10 cellular contexts compared by ENCODE assay signal in the genomic region with DNA sequence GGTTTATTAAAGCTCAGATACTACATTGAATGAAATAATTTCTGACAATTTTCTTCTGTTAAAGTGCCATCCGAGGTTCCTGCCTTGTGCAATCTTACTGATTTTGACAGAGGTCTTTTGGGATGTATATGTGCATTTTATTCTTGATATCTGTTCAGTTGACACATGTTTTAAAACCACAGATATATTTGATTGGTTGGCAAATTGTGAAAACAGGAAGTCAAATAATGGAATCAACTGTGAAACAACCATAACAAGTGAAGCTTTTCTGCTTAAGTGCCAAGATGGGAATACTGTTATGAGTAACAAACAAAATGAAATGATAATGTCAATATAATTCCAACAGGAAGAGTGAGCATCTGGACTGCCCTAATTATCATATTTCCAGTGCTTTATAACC.
DNase-seq lines count a peak whose midpoint lies in the region; ATAC-seq, FAIRE-seq and TF ChIP-seq lines count a peak whose summit lies in the region.
"Had no signal": no experiment of that assay in that cellular context is flagged by ENCODE, and none has a peak within 500 bp of the region (broad histone marks: within the 10 kb centered on the region; RNA-seq: fewer than 3 reads in every experiment).

No MANE protein-coding gene starts in this region.

- WGBS in SK-N-SH (ENCODE audit: low lambda C conversion rate) = 11% methylated on average over 1 of the region's 1 CpG

- CTCF ChIA-PET in MCF 10A (lab: Yijun Ruan, JAX) (interaction anchor here (0.5 kb wide), 1 partner anchor 49 kb away, joined by 3 read pairs; no protein-coding TSS in a partner anchor), SK-N-SH (lab: Yijun Ruan, JAX) (no interaction called here)

- no peak for ATAC-seq in HG03457 (IDR thresholded peaks at IDR 0.05; ENCODE audit: unreplicated experiment)
- ATAC-seq: Right ventricle myocardium inferior had no signal

- DNase-seq in MCF 10A (ENCODE audit: unreplicated experiment) (peak; percentile 13), breast epithelium (ENCODE audit: low spot score in 2 of 2) (no peak), SK-N-SH (no peak), dermis microvascular lymphatic vessel endothelial cell (ENCODE audit: low read depth in 2 of 2) (peak; percentile 45 to 55), urothelium cell line (ENCODE audit: low spot score) (no peak), AG08396 (ENCODE audit: low spot score) (no peak), SK-N-DZ (ENCODE audit: low spot score) (no peak)
- DNase-seq: NCI-H1694 had no signal

- H3K4me1 ChIP-seq in breast epithelium (no peaks in the 10 kb centered on the region), SK-N-SH (ENCODE audit: control insufficient read depth in 1 of 2, insufficient read depth in 2 of 2, low read depth in 1 of 2, low read length in 1 of 2) (peaks cover 0 to 17% of the 10 kb centered on the region in 2 experiments; a peak in 2 of 4 replicates)

- no peak overlapping the region for H3K4me3 ChIP-seq in breast epithelium
- peak overlapping the region in 1 of 2 experiments; percentile 6; a peak in 2 of 4 replicates for H3K4me3 ChIP-seq in SK-N-SH (ENCODE audit: low read depth in 2 of 2, low read length in 1 of 2)

- peaks cover 23% of the 10 kb centered on the region for H3F3A ChIP-seq in SK-N-SH (replicated peaks; ENCODE audit: insufficient read depth)

- no peak overlapping the region for H3K4me3 Mint-ChIP-seq in MCF 10A (ENCODE audit: unreplicated experiment)

- no peak for TF ChIP-seq RAD21 in SK-N-SH (IDR thresholded peaks at IDR 0.05; ENCODE audit: low read length)

- H3K27me3 ChIP-seq in breast epithelium (no peaks in the 10 kb centered on the region), SK-N-SH (ENCODE audit: insufficient read depth) (no peaks in the 10 kb centered on the region)

- peak overlapping the region; percentile 59 for H3K4me2 ChIP-seq in SK-N-SH

- H3K36me3 ChIP-seq in breast epithelium (no peaks in the 10 kb centered on the region), SK-N-SH (replicated peaks in 1 of 2; ENCODE audit: control insufficient read depth in 1 of 2, insufficient read depth in 2 of 2, low read length in 1 of 2) (no peaks in the 10 kb centered on the region)

- no TSS peak for BruUV-seq in MCF 10A (replicated peaks; lab: Mats Ljungman, UMichigan)

- H3K4me1 Mint-ChIP-seq in MCF 10A (ENCODE audit: insufficient read depth, unreplicated experiment) = peaks cover 35% of the 10 kb centered on the region

- H3K9ac ChIP-seq in SK-N-SH = peak overlapping the region; percentile 38; the same call in 1 of the 2 replicates

- no peaks in the 10 kb centered on the region for H3K9me2 ChIP-seq in SK-N-SH

- H3K9me3 ChIP-seq in breast epithelium = no peaks in the 10 kb centered on the region
- no peaks in the 10 kb centered on the region for H3K9me3 ChIP-seq in SK-N-SH

- 0 out of 4 replicates have a peak, but pooled peaks of 1 of the 2 experiments have one; percentile 5 for TF ChIP-seq EP300 in SK-N-SH (IDR thresholded peaks at IDR 0.05; ENCODE audit: borderline replicate concordance in 1 of 2, low read depth in 1 of 2, low read length in 1 of 2)

- H3K36me3 Mint-ChIP-seq in MCF 10A (ENCODE audit: insufficient read depth, unreplicated experiment) = no peaks in the 10 kb centered on the region

- no peak overlapping the region for H3K27ac Mint-ChIP-seq in MCF 10A (ENCODE audit: low read depth, unreplicated experiment)

- no peaks in the 10 kb centered on the region for H4K20me1 ChIP-seq in SK-N-SH (ENCODE audit: insufficient read depth)

- H3K9me3 Mint-ChIP-seq in MCF 10A (ENCODE audit: unreplicated experiment) = no peaks in the 10 kb centered on the region

- H2AFZ ChIP-seq in SK-N-SH (ENCODE audit: low read depth) = peak overlapping the region; percentile 72

- no peaks in the 10 kb centered on the region for H3K79me2 ChIP-seq in SK-N-SH (ENCODE audit: insufficient read depth)

- no peak for TF ChIP-seq CTCF in MCF 10A (IDR thresholded peaks at IDR 0.05; ENCODE audit: unreplicated experiment)
- no peak for TF ChIP-seq CTCF in breast epithelium (IDR thresholded peaks at IDR 0.05)
- no peak for TF ChIP-seq CTCF in SK-N-SH (IDR thresholded peaks at IDR 0.05)

- intact Hi-C loops in MCF 10A (cut with micrococcal nuclease) (no loop called here), breast epithelium (cut with DNase I; ENCODE audit: low total_unique reads) (no loop called here)

- peak; percentile 42 for FAIRE-seq in urothelium cell line (lab: Jason Lieb, UNC)

- POLR2A ChIA-PET in MCF 10A (lab: Yijun Ruan, JAX) (no interaction called here), SK-N-SH (lab: Yijun Ruan, JAX) (no interaction called here)

- no peaks in the 10 kb centered on the region for H3K27me3 Mint-ChIP-seq in MCF 10A (ENCODE audit: insufficient read depth, unreplicated experiment)

- H3K27ac ChIP-seq in breast epithelium = peak overlapping the region in 1 of 2 donors; percentile 46
- H3K27ac ChIP-seq in SK-N-SH (ENCODE audit: low read depth in 2 of 2, low read length in 1 of 2) = peak overlapping the region; percentile 61 to 79; a peak in 3 of 4 replicates

- no peak for TF ChIP-seq POLR2A in breast epithelium (IDR thresholded peaks at IDR 0.05)

TF ChIP-seq in SK-N-SH, 30 proteins besides CTCF, POLR2A, EP300 and RAD21:
- TF ChIP-seq, protein P1, sequence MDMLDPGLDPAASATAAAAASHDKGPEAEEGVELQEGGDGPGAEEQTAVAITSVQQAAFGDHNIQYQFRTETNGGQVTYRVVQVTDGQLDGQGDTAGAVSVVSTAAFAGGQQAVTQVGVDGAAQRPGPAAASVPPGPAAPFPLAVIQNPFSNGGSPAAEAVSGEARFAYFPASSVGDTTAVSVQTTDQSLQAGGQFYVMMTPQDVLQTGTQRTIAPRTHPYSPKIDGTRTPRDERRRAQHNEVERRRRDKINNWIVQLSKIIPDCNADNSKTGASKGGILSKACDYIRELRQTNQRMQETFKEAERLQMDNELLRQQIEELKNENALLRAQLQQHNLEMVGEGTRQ (IDR thresholded peaks at IDR 0.05; ENCODE audit: borderline replicate concordance, low read depth, low read length) = no peak
- TF ChIP-seq MEF2A (IDR thresholded peaks at IDR 0.05; ENCODE audit: borderline replicate concordance, low read depth) (no peak), TAF1 (IDR thresholded peaks at IDR 0.05; ENCODE audit: borderline replicate concordance, low read depth, low read length) (no peak), YY1 (IDR thresholded peaks at IDR 0.05; ENCODE audit: low read depth) (no peak), TCF12 (IDR thresholded peaks at IDR 0.05) (no peak; the same call in 1 of the 2 replicates), TEAD4 (IDR thresholded peaks at IDR 0.05; ENCODE audit: borderline replicate concordance, insufficient read depth) (no peak), GABPA (IDR thresholded peaks at IDR 0.05; ENCODE audit: low read depth) (no peak), NRF1 (IDR thresholded peaks at IDR 0.05; ENCODE audit: low read depth, low read length) (no peak), PBX3 (IDR thresholded peaks at IDR 0.05) (no peak), POLR2AphosphoS5 (IDR thresholded peaks at IDR 0.05; ENCODE audit: low read depth, low read length) (no peak), RFX5 (IDR thresholded peaks at IDR 0.05; ENCODE audit: low read length) (no peak)
- TF ChIP-seq, protein P2, sequence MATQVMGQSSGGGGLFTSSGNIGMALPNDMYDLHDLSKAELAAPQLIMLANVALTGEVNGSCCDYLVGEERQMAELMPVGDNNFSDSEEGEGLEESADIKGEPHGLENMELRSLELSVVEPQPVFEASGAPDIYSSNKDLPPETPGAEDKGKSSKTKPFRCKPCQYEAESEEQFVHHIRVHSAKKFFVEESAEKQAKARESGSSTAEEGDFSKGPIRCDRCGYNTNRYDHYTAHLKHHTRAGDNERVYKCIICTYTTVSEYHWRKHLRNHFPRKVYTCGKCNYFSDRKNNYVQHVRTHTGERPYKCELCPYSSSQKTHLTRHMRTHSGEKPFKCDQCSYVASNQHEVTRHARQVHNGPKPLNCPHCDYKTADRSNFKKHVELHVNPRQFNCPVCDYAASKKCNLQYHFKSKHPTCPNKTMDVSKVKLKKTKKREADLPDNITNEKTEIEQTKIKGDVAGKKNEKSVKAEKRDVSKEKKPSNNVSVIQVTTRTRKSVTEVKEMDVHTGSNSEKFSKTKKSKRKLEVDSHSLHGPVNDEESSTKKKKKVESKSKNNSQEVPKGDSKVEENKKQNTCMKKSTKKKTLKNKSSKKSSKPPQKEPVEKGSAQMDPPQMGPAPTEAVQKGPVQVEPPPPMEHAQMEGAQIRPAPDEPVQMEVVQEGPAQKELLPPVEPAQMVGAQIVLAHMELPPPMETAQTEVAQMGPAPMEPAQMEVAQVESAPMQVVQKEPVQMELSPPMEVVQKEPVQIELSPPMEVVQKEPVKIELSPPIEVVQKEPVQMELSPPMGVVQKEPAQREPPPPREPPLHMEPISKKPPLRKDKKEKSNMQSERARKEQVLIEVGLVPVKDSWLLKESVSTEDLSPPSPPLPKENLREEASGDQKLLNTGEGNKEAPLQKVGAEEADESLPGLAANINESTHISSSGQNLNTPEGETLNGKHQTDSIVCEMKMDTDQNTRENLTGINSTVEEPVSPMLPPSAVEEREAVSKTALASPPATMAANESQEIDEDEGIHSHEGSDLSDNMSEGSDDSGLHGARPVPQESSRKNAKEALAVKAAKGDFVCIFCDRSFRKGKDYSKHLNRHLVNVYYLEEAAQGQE (IDR thresholded peaks at IDR 0.05; ENCODE audit: low read depth, low read length) = no peak

Comparison
In these comparisons a context has a peak if more than half of its experiments do, and no peak if none do; other contexts are left out.
1. DNase-seq: peak in MCF 10A (single experiment) and dermis microvascular lymphatic vessel endothelial cell (2 of 2); none in breast epithelium (0 of 2), SK-N-SH (single experiment), urothelium cell line (single experiment), AG08396 (single experiment) and SK-N-DZ (single experiment).